ENCODE assay signal across 31 cellular contexts in the genomic region with DNA sequence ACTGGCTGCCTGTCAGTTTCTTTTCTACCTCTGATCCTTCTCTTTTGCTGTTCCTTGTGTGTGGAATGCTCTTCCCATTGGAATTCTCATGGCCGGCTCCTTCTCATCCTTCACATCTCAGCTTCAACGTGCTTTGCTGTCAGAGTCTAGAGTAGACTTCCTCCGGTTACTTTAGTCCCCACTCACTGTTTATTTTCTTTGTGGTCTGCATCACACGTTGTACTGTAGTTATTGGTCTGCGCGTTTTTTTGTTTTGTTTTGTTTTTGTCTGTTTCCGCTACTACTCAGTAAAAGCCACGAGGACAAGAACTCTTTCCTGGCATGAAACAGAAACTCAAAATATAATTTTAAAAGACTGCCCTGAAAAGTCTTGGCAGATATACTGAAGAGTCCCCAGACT.
"Had no signal": no experiment of that assay in that cellular context is flagged by ENCODE, and none has a peak within 500 bp of the region (broad histone marks: within the 10 kb centered on the region; RNA-seq: fewer than 3 reads in every experiment).

No MANE protein-coding gene starts in this region.

- H3K36me3 ChIP-seq: MG63, SJCRH30 had no signal

- H3K4me1 ChIP-seq: SJCRH30 had no signal

- H3K9me3 ChIP-seq: MG63, SJCRH30 had no signal

- H3K4me3 ChIP-seq: MG63, PC-9, SJCRH30, SK-N-MC had no signal

- H3K4me2 ChIP-seq: PC-9 had no signal

- DNase-seq: Kasumi-1, MG63, NCI-H1048, NCI-H1092 treated with DMSO at 0.1 percent for 48 hours, NCI-H1105 treated with DMSO at 0.1 percent for 48 hours, NCI-H1417 treated with DMSO at 0.1 percent for 48 hours, NCI-H1436 treated with DMSO at 0.1 percent for 48 hours, NCI-H1694 treated with DMSO at 0.1 percent for 48 hours, NCI-H187 treated with DMSO at 0.1 percent for 48 hours, NCI-H2029, NCI-H2081, NCI-H2107, NCI-H2171, NCI-H226, NCI-H446 treated with DMSO at 0.1 percent for 48 hours, NCI-H510A, NCI-H524, NCI-H526, NCI-H69, NCI-H748 treated with DMSO at 0.1 percent for 48 hours, NCI-H82, PC-9, SHP77, SIG-M5, SJCRH30, T-cell had no signal

- ATAC-seq: Panc1, Right ventricle myocardium inferior, SK-N-SH treated with all-trans-retinoic acid at 6 μM for 48 hours, T-cell had no signal

- H3K27ac ChIP-seq: PC-9, RWPE1, SJCRH30, SK-N-MC had no signal

- H3K27me3 ChIP-seq: SJCRH30 had no signal

- H2AFZ ChIP-seq: PC-9 had no signal
